ENCODE assay signal across 19 cellular contexts in the genomic region with DNA sequence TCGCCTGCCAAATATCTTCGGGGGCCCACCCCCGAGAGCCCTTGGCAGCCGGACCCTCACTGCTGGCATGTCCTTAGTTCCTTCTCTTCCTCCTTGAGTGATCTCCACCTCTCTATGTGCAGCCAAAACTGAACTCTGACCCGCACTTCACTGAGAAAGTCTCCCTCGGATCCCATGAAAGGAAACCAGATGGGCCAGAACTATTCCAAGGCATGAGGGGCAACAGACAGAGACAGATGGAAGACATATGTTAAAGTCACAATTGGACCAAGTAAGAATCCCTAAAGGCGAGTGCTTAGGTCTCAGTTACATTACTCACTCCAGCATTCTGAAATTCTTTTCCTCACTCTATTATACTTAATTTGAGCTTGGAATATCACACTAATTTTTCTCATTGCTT. TPM values are rescaled to one million over a fixed set of nuclear protein-coding genes. Genes with fewer than 3 reads are reported as not detected.
DNase-seq lines count a peak whose midpoint lies in the region; ATAC-seq and TF ChIP-seq lines count a peak whose summit lies in the region.
"Had no signal": no experiment of that assay in that cellular context is flagged by ENCODE, and none has a peak within 500 bp of the region (broad histone marks: within the 10 kb centered on the region; RNA-seq: fewer than 3 reads in every experiment).

No MANE protein-coding gene starts in this region.

- H3K4me3 Mint-ChIP-seq in activated CD8-positive, alpha-beta memory T cell treated with anti-CD3 and anti-CD28 coated beads, Interleukin-2, amount 10 ng/mL, durations not matched to agents 7 days and 5 days = no peak overlapping the region
- peak overlapping the region; percentile 65 for H3K4me3 Mint-ChIP-seq in activated naive CD8-positive, alpha-beta T cell
- no peak overlapping the region for H3K4me3 Mint-ChIP-seq in nephron progenitor cell
- H3K4me3 Mint-ChIP-seq: activated B cell treated with CpG ODN at 0.5 μM for 24 hours; CD4-positive, alpha-beta T cell; T-helper 1 cell treated with Interleukin-12 subunit alpha and Interleukin-12 subunit beta and Interleukin-4 antibody, amounts not matched to agents 30 μg/mL and 1 μg/mL, for 36 hours had no signal

- DNase-seq in activated CD8-positive, alpha-beta memory T cell treated with anti-CD3 and anti-CD28 coated beads for 24 hours = peak; percentile 61
- no peak for DNase-seq in activated CD8-positive, alpha-beta memory T cell treated with anti-CD3 and anti-CD28 coated beads, Interleukin-2, amount 10 ng/mL, durations not matched to agents 7 days and 5 days
- no peak for DNase-seq in nephron progenitor cell
- no peak for DNase-seq in HPDE6-E6E7 (ENCODE audit: extremely low spot score)
- DNase-seq in NCI-H1436 (lab: John Stamatoyannopoulos, UW) = no peak
- DNase-seq: ACHN; activated B cell treated with CpG ODN at 0.5 μM for 24 hours; aorta; CD4-positive, alpha-beta T cell; Kasumi-1; left lung; NCI-H1417; stimulated activated CD4-positive, alpha-beta T cell treated with anti-CD3 and anti-CD28 coated beads, Interleukin-12 subunit alpha, Interleukin-12 subunit beta, amount 100 ng/mL, for 4 hours; stomach had no signal

- H3K36me3 Mint-ChIP-seq in activated CD8-positive, alpha-beta memory T cell treated with anti-CD3 and anti-CD28 coated beads, Interleukin-2, amount 10 ng/mL, durations not matched to agents 7 days and 5 days = peaks cover 2% of the 10 kb centered on the region
- H3K36me3 Mint-ChIP-seq in activated naive CD8-positive, alpha-beta T cell = peaks cover 5% of the 10 kb centered on the region
- H3K36me3 Mint-ChIP-seq in nephron progenitor cell (ENCODE audit: low read depth) = peaks cover 4% of the 10 kb centered on the region

- no peak for ATAC-seq in activated CD8-positive, alpha-beta memory T cell treated with anti-CD3 and anti-CD28 coated beads, Interleukin-2, amount 10 ng/mL, durations not matched to agents 7 days and 5 days
- ATAC-seq in GM21381 (IDR thresholded peaks at IDR 0.05; ENCODE audit: unreplicated experiment) (peak; percentile 15), HG02610 (IDR thresholded peaks at IDR 0.05; ENCODE audit: unreplicated experiment) (no peak)
- ATAC-seq: left lung, Right ventricle myocardium inferior had no signal

- no peak overlapping the region for H3K27ac Mint-ChIP-seq in activated CD8-positive, alpha-beta memory T cell treated with anti-CD3 and anti-CD28 coated beads, Interleukin-2, amount 10 ng/mL, durations not matched to agents 7 days and 5 days
- H3K27ac Mint-ChIP-seq in activated naive CD8-positive, alpha-beta T cell = peak overlapping the region; percentile 98
- H3K27ac Mint-ChIP-seq in nephron progenitor cell = peak overlapping the region; percentile 89
- H3K27ac Mint-ChIP-seq: activated B cell treated with CpG ODN at 0.5 μM for 24 hours; CD4-positive, alpha-beta T cell; T-helper 1 cell treated with Interleukin-12 subunit alpha and Interleukin-12 subunit beta and Interleukin-4 antibody, amounts not matched to agents 30 μg/mL and 1 μg/mL, for 36 hours had no signal

- no peaks in the 10 kb centered on the region for H3K27me3 Mint-ChIP-seq in activated CD8-positive, alpha-beta memory T cell treated with anti-CD3 and anti-CD28 coated beads, Interleukin-2, amount 10 ng/mL, durations not matched to agents 7 days and 5 days
- no peaks in the 10 kb centered on the region for H3K27me3 Mint-ChIP-seq in activated naive CD8-positive, alpha-beta T cell
- H3K27me3 Mint-ChIP-seq in nephron progenitor cell (ENCODE audit: low read depth, poor library complexity) = peaks cover 5% of the 10 kb centered on the region
- H3K27me3 Mint-ChIP-seq: activated B cell treated with CpG ODN at 0.5 μM for 24 hours; CD4-positive, alpha-beta T cell had no signal

- CTCF ChIA-PET in activated CD8-positive, alpha-beta memory T cell treated with anti-CD3 and anti-CD28 coated beads, Interleukin-2, amount 10 ng/mL, durations not matched to agents 7 days and 5 days (lab: Charles Lee) = no interaction called here

- TF ChIP-seq CTCF in nephron progenitor cell (IDR thresholded peaks at IDR 0.05) = no peak

- H3K4me1 Mint-ChIP-seq in activated CD8-positive, alpha-beta memory T cell treated with anti-CD3 and anti-CD28 coated beads, Interleukin-2, amount 10 ng/mL, durations not matched to agents 7 days and 5 days = peaks cover 15% of the 10 kb centered on the region
- H3K4me1 Mint-ChIP-seq in activated naive CD8-positive, alpha-beta T cell (ENCODE audit: low read depth) = peaks cover 57% of the 10 kb centered on the region
- peaks cover 10% of the 10 kb centered on the region for H3K4me1 Mint-ChIP-seq in nephron progenitor cell
- H3K4me1 Mint-ChIP-seq: activated B cell treated with CpG ODN at 0.5 μM for 24 hours had no signal

- no peaks in the 10 kb centered on the region for H3K9me3 Mint-ChIP-seq in activated CD8-positive, alpha-beta memory T cell treated with anti-CD3 and anti-CD28 coated beads, Interleukin-2, amount 10 ng/mL, durations not matched to agents 7 days and 5 days (ENCODE audit: low read depth)
- H3K9me3 Mint-ChIP-seq in activated naive CD8-positive, alpha-beta T cell (ENCODE audit: low read depth) = no peaks in the 10 kb centered on the region
- peaks cover 18% of the 10 kb centered on the region for H3K9me3 Mint-ChIP-seq in nephron progenitor cell
- H3K9me3 Mint-ChIP-seq: activated B cell treated with CpG ODN at 0.5 μM for 24 hours; CD4-positive, alpha-beta T cell; T-helper 1 cell treated with Interleukin-12 subunit alpha and Interleukin-12 subunit beta and Interleukin-4 antibody, amounts not matched to agents 30 μg/mL and 1 μg/mL, for 36 hours had no signal

RNA-seq across cellular contexts. Expression of gene EZH2, which starts 43.0 kb away (rescaled TPM):
- 100 to 1,000 TPM; 106 to 109 TPM for total RNA-seq in activated CD8-positive, alpha-beta memory T cell treated with anti-CD3 and anti-CD28 coated beads, Interleukin-2, amount 10 ng/mL, durations not matched to agents 7 days and 5 days
